Comparison of ENCODE assay signal across 11 cellular contexts in the genomic region with DNA sequence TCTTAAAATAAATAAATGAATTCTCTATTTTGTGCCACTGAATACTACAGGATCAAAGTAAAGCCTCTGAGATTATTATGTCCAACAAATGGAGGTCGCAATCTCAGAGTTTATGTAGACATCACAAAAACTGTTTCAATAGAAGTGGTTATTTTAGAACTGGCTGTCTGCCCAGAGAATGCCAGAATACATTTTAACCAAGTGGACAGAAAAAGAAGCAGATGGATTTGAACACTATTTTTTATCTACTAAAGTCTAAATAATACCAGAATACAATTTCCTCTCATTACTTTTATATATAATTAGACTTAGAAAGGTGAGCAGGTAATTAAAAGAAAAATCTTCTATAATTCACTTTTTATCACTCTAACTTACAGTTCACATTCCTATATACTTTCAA.
DNase-seq lines count a peak whose midpoint lies in the region; TF ChIP-seq lines count a peak whose summit lies in the region.
"Had no signal": no experiment of that assay in that cellular context is flagged by ENCODE, and none has a peak within 500 bp of the region (broad histone marks: within the 10 kb centered on the region; RNA-seq: fewer than 3 reads in every experiment).

No MANE protein-coding gene starts in this region.

- H3K4me3 ChIP-seq in AG10803 (ENCODE audit: low read length) = no peak overlapping the region
- no peak overlapping the region for H3K4me3 ChIP-seq in astrocyte of the cerebellum (ENCODE audit: low read depth, low read length)
- H3K4me3 ChIP-seq in dorsolateral prefrontal cortex = no peak overlapping the region

- in situ Hi-C loops in astrocyte of the cerebellum (cut with HindIII; ENCODE audit: low sequenced_read_pairs) = no loop called here

- intact Hi-C loops in dorsolateral prefrontal cortex (cut with DNase I) = no loop called here

- DNase-seq in AG10803 (ENCODE audit: low read depth) (peak; percentile 71), LHCN-M2 (ENCODE audit: low read depth) (peak; percentile 63), astrocyte of the cerebellum (ENCODE audit: low read depth) (peak; percentile 77), iris pigment epithelial cell (ENCODE audit: low read depth) (peak; percentile 85), dorsolateral prefrontal cortex (no peak), AG20443 (ENCODE audit: low spot score) (no peak), T-helper 1 cell (no peak)
- DNase-seq in activated CD8-positive, alpha-beta memory T cell treated with anti-CD3 and anti-CD28 coated beads, Interleukin-2, amount 50 U/mL, for 4 hours = no peak
- DNase-seq: activated CD4-positive, CD25-positive, alpha-beta regulatory T cell; GOT3; SIG-M5 had no signal

- H3K27ac ChIP-seq in dorsolateral prefrontal cortex = no peak overlapping the region

- TF ChIP-seq CTCF in AG10803 (conservative IDR thresholded peaks at IDR 0.05; ENCODE audit: low read length) (no peak), astrocyte of the cerebellum (IDR thresholded peaks at IDR 0.05; ENCODE audit: low read depth, low read length, missing control alignments) (no peak), dorsolateral prefrontal cortex (IDR thresholded peaks at IDR 0.05 in 54 of 56, conservative IDR thresholded peaks at IDR 0.05 in 2 of 56; ENCODE audit: low read depth in 1 of 56, partially characterized antibody in 56 of 56) (peak in 3 of 56 donors; percentile 9 to 12 (median 11))

- no peaks in the 10 kb centered on the region for H3K27me3 ChIP-seq in dorsolateral prefrontal cortex

Comparison
In these comparisons a context has a peak if more than half of its experiments do, and no peak if none do; other contexts are left out.
1. DNase-seq: peak in AG10803 (single experiment), LHCN-M2 (single experiment), astrocyte of the cerebellum (single experiment) and iris pigment epithelial cell (single experiment); none in activated CD8-positive, alpha-beta memory T cell treated with anti-CD3 and anti-CD28 coated beads, Interleukin-2, amount 50 U/mL, for 4 hours (single experiment), dorsolateral prefrontal cortex (0 of 10), AG20443 (single experiment) and T-helper 1 cell (0 of 5).